Comparison of ENCODE assay signal across 21 cellular contexts in genomic region chr4:15314974-15315373, GRCh38.
"Had no signal": no experiment of that assay in that cellular context is flagged by ENCODE, and none has a peak within 500 bp of the region (broad histone marks: within the 10 kb centered on the region; RNA-seq: fewer than 3 reads in every experiment).

No MANE protein-coding gene starts in this region.

- H3K4me1 ChIP-seq: left ventricle myocardium inferior, lower lobe of right lung, psoas muscle, right lobe of liver, spleen, stomach had no signal

- H3K27ac ChIP-seq: left ventricle myocardium inferior, lower lobe of right lung, psoas muscle, right lobe of liver, spleen, stomach had no signal

- DNase-seq: cerebellar nuclear complex; dermis blood vessel endothelial cell; effector CD4-positive, alpha-beta T cell; endodermal cell; immature natural killer cell; left cardiac atrium; left ventricle myocardium inferior; lower lobe of right lung; mesendoderm; naive thymus-derived CD4-positive, alpha-beta T cell; nephron progenitor cell; psoas muscle; retina; right lobe of liver; spleen; stimulated activated CD4-positive, alpha-beta T cell treated with anti-CD3 and anti-CD28 coated beads, Interleukin-15, amount 100 ng/mL, for 24 hours; stimulated activated CD4-positive, alpha-beta T cell treated with anti-CD3 and anti-CD28 coated beads, Interleukin-1b, Interleukin-23, amount 100 ng/mL, for 48 hours; stimulated activated naive CD4-positive, alpha-beta T cell; stomach; substantia nigra; trophoblast cell had no signal

- H3K4me3 Mint-ChIP-seq: endodermal cell; immature natural killer cell; naive thymus-derived CD4-positive, alpha-beta T cell; nephron progenitor cell had no signal

- H3K9me3 ChIP-seq: left ventricle myocardium inferior, lower lobe of right lung, psoas muscle, right lobe of liver had no signal

- H3K27me3 ChIP-seq: right lobe of liver, spleen, stomach had no signal

- H3K4me3 ChIP-seq: left ventricle myocardium inferior, lower lobe of right lung, psoas muscle, right lobe of liver, spleen, stomach had no signal

- H3K36me3 Mint-ChIP-seq: immature natural killer cell had no signal

- H3K27ac Mint-ChIP-seq: endodermal cell; immature natural killer cell; naive thymus-derived CD4-positive, alpha-beta T cell; nephron progenitor cell had no signal

- H3K36me3 ChIP-seq: left ventricle myocardium inferior, lower lobe of right lung, right lobe of liver, spleen, stomach had no signal

- H3K4me1 Mint-ChIP-seq: immature natural killer cell; naive thymus-derived CD4-positive, alpha-beta T cell had no signal
